ENCODE assay signal across 19 cellular contexts in the genomic region with DNA sequence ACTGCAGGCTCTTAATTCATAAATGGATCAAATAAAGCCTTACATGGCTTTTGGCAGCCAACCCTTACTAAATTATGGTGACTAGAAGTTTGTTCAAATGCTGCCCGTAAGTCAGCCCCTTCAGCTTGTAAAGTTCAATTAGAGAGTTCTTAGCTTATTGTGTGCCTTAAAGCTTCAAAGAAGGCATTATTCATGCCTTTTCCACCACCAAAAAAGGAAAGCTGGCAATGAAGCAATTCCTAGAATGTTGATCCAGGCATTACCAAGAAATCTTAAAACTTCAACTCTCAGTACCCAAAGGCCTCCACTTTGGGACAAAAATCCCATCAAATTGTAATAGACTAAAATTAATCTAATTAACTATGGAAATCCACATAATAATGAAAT.
DNase-seq lines count a peak whose midpoint lies in the region; ATAC-seq and TF ChIP-seq lines count a peak whose summit lies in the region.
"Had no signal": no experiment of that assay in that cellular context is flagged by ENCODE, and none has a peak within 500 bp of the region (broad histone marks: within the 10 kb centered on the region; RNA-seq: fewer than 3 reads in every experiment).

No MANE protein-coding gene starts in this region.

- ATAC-seq in Right ventricle myocardium inferior (no peak), right cardiac atrium (no peak), aorta (ENCODE audit: low FRiP score) (peak; percentile 15)
- no peak for ATAC-seq in activated naive CD8-positive, alpha-beta T cell treated with anti-CD3 and anti-CD28 coated beads, Interleukin-2, amount 50 U/mL, for 24 hours
- ATAC-seq: A549; natural killer cell treated with Interleukin-12 subunit alpha and Interleukin-12 subunit beta and Interleukin-15 and Interleukin-18, amount 100 ng/mL, for 72 hours had no signal

- H3K4me3 ChIP-seq in cardiac muscle cell (no peak overlapping the region), right cardiac atrium (ENCODE audit: low read length) (no peak overlapping the region), retinal pigment epithelial cell (ENCODE audit: low read length) (no peak overlapping the region), aorta (ENCODE audit: low read length in 2 of 2) (no peak overlapping the region)
- H3K4me3 ChIP-seq: A549, adrenal gland had no signal

- H3K4me1 ChIP-seq in cardiac muscle cell (ENCODE audit: low read depth) (peaks cover 54% of the 10 kb centered on the region), right cardiac atrium (ENCODE audit: control insufficient read depth, insufficient read depth, low read length) (peaks cover 9% of the 10 kb centered on the region), aorta (ENCODE audit: control insufficient read depth in 1 of 2, insufficient read depth in 2 of 2, low read length in 2 of 2) (peaks cover 0 to 13% of the 10 kb centered on the region in 2 donors)

- no peak for TF ChIP-seq CTCF in cardiac muscle cell (IDR thresholded peaks at IDR 0.05; ENCODE audit: low read depth, low read length)
- no peak for TF ChIP-seq CTCF in retinal pigment epithelial cell (conservative IDR thresholded peaks at IDR 0.05; ENCODE audit: low read depth, low read length)

- H3K36me3 Mint-ChIP-seq in activated naive CD8-positive, alpha-beta T cell treated with anti-CD3 and anti-CD28 coated beads, Interleukin-2, amount 50 U/mL, for 24 hours (ENCODE audit: low read depth): no peaks in the 10 kb centered on the region
- H3K36me3 Mint-ChIP-seq: CD4-positive, CD25-positive, alpha-beta regulatory T cell; natural killer cell treated with Interleukin-12 subunit alpha and Interleukin-12 subunit beta and Interleukin-15 and Interleukin-18, amount 100 ng/mL, for 72 hours had no signal

- WGBS in right cardiac atrium: 75% methylated on average over 1 of the region's 1 CpG
- WGBS in aorta, 2 donors: 25 to 41% methylated on average over 1 of the region's 1 CpG

- no peaks in the 10 kb centered on the region for H3K9me3 Mint-ChIP-seq in activated naive CD8-positive, alpha-beta T cell treated with anti-CD3 and anti-CD28 coated beads, Interleukin-2, amount 50 U/mL, for 24 hours
- H3K9me3 Mint-ChIP-seq: activated T-helper 1 cell treated with anti-CD3 and anti-CD28 coated beads, Interleukin-12 subunit alpha, Interleukin-12 subunit beta, Interleukin-2, Interleukin-4 antibody, amounts not matched to agents 30 ng/mL and 10 ng/mL and 1 ng/mL, durations not matched to agents 14 hours and 24 hours and 36 hours; IgD-negative memory B cell; natural killer cell treated with Interleukin-12 subunit alpha and Interleukin-12 subunit beta and Interleukin-15 and Interleukin-18, amount 100 ng/mL, for 72 hours had no signal

- H3K4me3 Mint-ChIP-seq in activated naive CD8-positive, alpha-beta T cell treated with anti-CD3 and anti-CD28 coated beads, Interleukin-2, amount 50 U/mL, for 24 hours: no peak overlapping the region
- H3K4me3 Mint-ChIP-seq: activated T-helper 1 cell treated with anti-CD3 and anti-CD28 coated beads, Interleukin-12 subunit alpha, Interleukin-12 subunit beta, Interleukin-2, Interleukin-4 antibody, amounts not matched to agents 30 ng/mL and 10 ng/mL and 1 ng/mL, durations not matched to agents 14 hours and 24 hours and 36 hours; CD4-positive, CD25-positive, alpha-beta regulatory T cell; IgD-negative memory B cell; natural killer cell treated with Interleukin-12 subunit alpha and Interleukin-12 subunit beta and Interleukin-15 and Interleukin-18, amount 100 ng/mL, for 72 hours had no signal

- H3K27me3 ChIP-seq in cardiac muscle cell: no peaks in the 10 kb centered on the region
- H3K27me3 ChIP-seq in right cardiac atrium (ENCODE audit: control insufficient read depth, insufficient read depth): no peaks in the 10 kb centered on the region
- H3K27me3 ChIP-seq in aorta (ENCODE audit: control insufficient read depth in 1 of 2, insufficient read depth in 2 of 2, low read length in 1 of 2): no peaks in the 10 kb centered on the region
- H3K27me3 ChIP-seq: adrenal gland had no signal

- no peaks in the 10 kb centered on the region for H3K27me3 Mint-ChIP-seq in activated naive CD8-positive, alpha-beta T cell treated with anti-CD3 and anti-CD28 coated beads, Interleukin-2, amount 50 U/mL, for 24 hours
- H3K27me3 Mint-ChIP-seq: CD4-positive, CD25-positive, alpha-beta regulatory T cell; IgD-negative memory B cell had no signal

- H3K9me3 ChIP-seq in cardiac muscle cell (ENCODE audit: low read depth) (no peaks in the 10 kb centered on the region), right cardiac atrium (ENCODE audit: control insufficient read depth, low read length) (no peaks in the 10 kb centered on the region), aorta (ENCODE audit: control insufficient read depth, low read length) (no peaks in the 10 kb centered on the region)
- H3K9me3 ChIP-seq: A549, adrenal gland had no signal

- H3K36me3 ChIP-seq in cardiac muscle cell (no peaks in the 10 kb centered on the region), aorta (ENCODE audit: control insufficient read depth in 1 of 2, insufficient read depth in 2 of 2, low read length in 1 of 2) (no peaks in the 10 kb centered on the region)
- H3K36me3 ChIP-seq: adrenal gland had no signal

- intact Hi-C loops in Right ventricle myocardium inferior (cut with DNase I): no loop called here
- intact Hi-C loops in right cardiac atrium (cut with DNase I): no loop called here
- intact Hi-C loops in aorta (cut with DNase I): no loop called here

- peaks cover 4% of the 10 kb centered on the region for H3K4me1 Mint-ChIP-seq in activated naive CD8-positive, alpha-beta T cell treated with anti-CD3 and anti-CD28 coated beads, Interleukin-2, amount 50 U/mL, for 24 hours
- H3K4me1 Mint-ChIP-seq: CD4-positive, CD25-positive, alpha-beta regulatory T cell had no signal

- DNase-seq in cardiac muscle cell (ENCODE audit: low read depth in 1 of 2, low spot score in 1 of 2) (no peak), Right ventricle myocardium inferior (ENCODE audit: missing footprints) (no peak), right cardiac atrium (no peak), retinal pigment epithelial cell (ENCODE audit: low read depth) (peak; percentile 63), aorta (no peak), NOMO-1 treated with DMSO at 0.1 percent for 48 hours (lab: John Stamatoyannopoulos, UW; ENCODE audit: unreplicated experiment) (no peak)
- DNase-seq in activated naive CD8-positive, alpha-beta T cell treated with anti-CD3 and anti-CD28 coated beads, Interleukin-2, amount 50 U/mL, for 24 hours: no peak
- no peak for DNase-seq in activated effector memory CD4-positive, alpha-beta T cell treated with Interleukin-2 at 50 U/mL for 16 hours
- DNase-seq: CD4-positive, CD25-positive, alpha-beta regulatory T cell; cortex of kidney; EL; erythroblast; H7; stimulated activated naive CD4-positive, alpha-beta T cell treated with Interleukin-2 at 50 U/mL for 16 hours had no signal

- H3K27ac Mint-ChIP-seq in activated naive CD8-positive, alpha-beta T cell treated with anti-CD3 and anti-CD28 coated beads, Interleukin-2, amount 50 U/mL, for 24 hours: no peak overlapping the region
- H3K27ac Mint-ChIP-seq: activated T-helper 1 cell treated with anti-CD3 and anti-CD28 coated beads, Interleukin-12 subunit alpha, Interleukin-12 subunit beta, Interleukin-2, Interleukin-4 antibody, amounts not matched to agents 30 ng/mL and 10 ng/mL and 1 ng/mL, durations not matched to agents 14 hours and 24 hours and 36 hours; CD4-positive, CD25-positive, alpha-beta regulatory T cell; IgD-negative memory B cell; natural killer cell treated with Interleukin-12 subunit alpha and Interleukin-12 subunit beta and Interleukin-15 and Interleukin-18, amount 100 ng/mL, for 72 hours had no signal

- H3K27ac ChIP-seq in cardiac muscle cell (peak overlapping the region; percentile 85), right cardiac atrium (ENCODE audit: low read length) (peak overlapping the region; percentile 33), aorta (ENCODE audit: low read depth in 1 of 2, low read length in 2 of 2) (no peak overlapping the region)
- H3K27ac ChIP-seq: A549 had no signal

Comparison
In these comparisons a context has a peak if more than half of its experiments do, and no peak if none do; other contexts are left out.
1. H3K27ac ChIP-seq: peak in cardiac muscle cell (single experiment) and right cardiac atrium (single experiment); none in aorta (0 of 2).